ENCODE assay signal across 14 cellular contexts in genomic region chr19:46739290-46739771, GRCh38. TPM values are rescaled to one million over a fixed set of nuclear protein-coding genes. Genes with fewer than 3 reads are reported as not detected.
DNase-seq lines count a peak whose midpoint lies in the region; ATAC-seq, FAIRE-seq and TF ChIP-seq lines count a peak whose summit lies in the region.
"Had no signal": no experiment of that assay in that cellular context is flagged by ENCODE, and none has a peak within 500 bp of the region (broad histone marks: within the 10 kb centered on the region; RNA-seq: fewer than 3 reads in every experiment).

No MANE protein-coding gene starts in this region.

- no peak for FAIRE-seq in K562 (lab: Jason Lieb, UNC)

- DNase-seq in K562 (ENCODE audit: extremely low read depth in 1 of 4, low spot score in 3 of 4) (no peak), right atrium auricular region (ENCODE audit: low spot score) (peak; percentile 85), psoas muscle (peak; percentile 86 to 95), DMS79 treated with DMSO at 0.1 percent for 48 hours (lab: John Stamatoyannopoulos, UW) (no peak), NCI-H82 (lab: John Stamatoyannopoulos, UW) (no peak)
- DNase-seq: activated T-cell treated with anti-CD3 and anti-CD28 coated beads, Interleukin-2, amount 50 U/mL, for 4 hours; GDM1; NCI-H69 had no signal

- peak overlapping the region in 5 of 11 experiments; percentile 1 to 31 (median 7); a peak in 7 of 22 replicates for H3K27ac ChIP-seq in BLaER1 treated with 17β-estradiol and CSF1 and Interleukin-3, amounts not matched to agents 10 nM and 100 nM
- H3K27ac ChIP-seq in K562 (ENCODE audit: extremely low read depth, low read depth, low read length) (no peak overlapping the region; the same call in 2 of the 3 replicates), right atrium auricular region (peak overlapping the region; percentile 82 to 89), psoas muscle (peak overlapping the region; percentile 79)
- H3K27ac ChIP-seq: left lung, vagina had no signal

- POLR2A ChIA-PET in K562 (lab: Yijun Ruan, JAX) = interaction anchor here (0.6 to 1.4 kb wide), 3 partner anchors 8 to 1561 kb away, joined by 3 to 12 read pairs (median 3); partner anchors contain the start of genes BLOC1S3 and SLC1A5

- TF ChIP-seq EP300 in K562 (IDR thresholded peaks at IDR 0.05; ENCODE audit: low read length) = no peak

- intact Hi-C loops in K562 (cut with micrococcal nuclease) = no loop called here
- intact Hi-C loops in psoas muscle (cut with DNase I) = no loop called here

- no peak overlapping the region for H2AFZ ChIP-seq in K562 (ENCODE audit: low read depth, low read length)

- peak overlapping the region in 8 of 11 experiments; percentile 22 to 44 (median 39); a peak in 10 of 22 replicates for H3K9ac ChIP-seq in BLaER1 treated with 17β-estradiol and CSF1 and Interleukin-3, amounts not matched to agents 10 nM and 100 nM
- peak overlapping the region in 1 of 2 experiments; percentile 83; a peak in 2 of 4 replicates for H3K9ac ChIP-seq in K562 (ENCODE audit: insufficient read depth in 1 of 2, low read depth in 2 of 2, low read length in 2 of 2)

- H3K9me1 ChIP-seq in K562 (ENCODE audit: control insufficient read depth, insufficient read depth, low read length) = peaks cover 7% of the 10 kb centered on the region

- no peak overlapping the region for H3K4me3 ChIP-seq in BLaER1 treated with 17β-estradiol and CSF1 and Interleukin-3, amounts not matched to agents 10 nM and 100 nM
- H3K4me3 ChIP-seq in K562 (no peak overlapping the region), right atrium auricular region (no peak overlapping the region), psoas muscle (no peak overlapping the region)
- H3K4me3 ChIP-seq: left lung, prostate gland, vagina had no signal

- BruUV-seq in K562 (replicated peaks; lab: Mats Ljungman, UMichigan) = no TSS peak

- CTCF ChIA-PET in K562 (lab: Yijun Ruan, JAX; ENCODE audit: low intra/inter-chr PET ratio) = no interaction called here

- WGBS in K562 (ENCODE audit: insufficient coverage, low coverage, missing lambda C conversion rate) = 92% methylated on average over 14 of the region's 14 CpGs
- WGBS in psoas muscle, 3 donors = 22 to 27% (median 25%) methylated on average over 14 of the region's 14 CpGs

- H3K36me3 ChIP-seq in BLaER1 treated with 17β-estradiol and CSF1 and Interleukin-3, amounts not matched to agents 10 nM and 100 nM = peaks cover 41 to 80% (median 72%) of the 10 kb centered on the region in 11 experiments
- peaks cover 76% of the 10 kb centered on the region; the same call in 2 of the 3 replicates for H3K36me3 ChIP-seq in K562 (ENCODE audit: control insufficient read depth, insufficient read depth, low read length)
- H3K36me3 ChIP-seq in right atrium auricular region = peaks cover 20% of the 10 kb centered on the region
- peaks cover 0 to 42% of the 10 kb centered on the region in 2 donors for H3K36me3 ChIP-seq in psoas muscle (ENCODE audit: insufficient read depth in 1 of 2, low read depth in 1 of 2)

- TF ChIP-seq CTCF in K562 (IDR thresholded peaks at IDR 0.05 in 2 of 3, conservative IDR thresholded peaks at IDR 0.05 in 1 of 3; ENCODE audit: insufficient read depth in 2 of 3, low read depth in 1 of 3, low read length in 3 of 3) = no peak
- no peak for TF ChIP-seq CTCF in right atrium auricular region (IDR thresholded peaks at IDR 0.05)
- no peak for TF ChIP-seq CTCF in psoas muscle (IDR thresholded peaks at IDR 0.05)

- no peak overlapping the region for H3K4me2 ChIP-seq in BLaER1 treated with 17β-estradiol and CSF1 and Interleukin-3, amounts not matched to agents 10 nM and 100 nM
- no peak overlapping the region for H3K4me2 ChIP-seq in K562 (ENCODE audit: insufficient read depth, low read length)

- no peak for ATAC-seq in K562
- peak; percentile 93 to 96 (median 94) for ATAC-seq in psoas muscle
- ATAC-seq in HG03280 (IDR thresholded peaks at IDR 0.05; ENCODE audit: unreplicated experiment) = no peak
- no peak for ATAC-seq in HG03521 (IDR thresholded peaks at IDR 0.05; ENCODE audit: unreplicated experiment)
- ATAC-seq: activated T-cell treated with anti-CD3 and anti-CD28 coated beads, Interleukin-2, amount 50 U/mL, for 4 hours; left lung had no signal

- H3K79me2 ChIP-seq in K562 (ENCODE audit: control insufficient read depth, insufficient read depth, low read length) = peaks cover 71% of the 10 kb centered on the region

- TF ChIP-seq POLR2A in K562 (conservative IDR thresholded peaks at IDR 0.05) = no peak

- no peak for TF ChIP-seq RAD21 in K562 (CRISPR knock-in tag; conservative IDR thresholded peaks at IDR 0.05 in 1 of 2, IDR thresholded peaks at IDR 0.05 in 1 of 2)

- in situ Hi-C loops in K562 (cut with MboI) = no loop called here

- H3K9me3 ChIP-seq in BLaER1 treated with 17β-estradiol and CSF1 and Interleukin-3, amounts not matched to agents 10 nM and 100 nM (replicated peaks in 1 of 11) = no peaks in the 10 kb centered on the region
- H3K9me3 ChIP-seq in K562 (replicated peaks; ENCODE audit: control insufficient read depth, insufficient read depth, low read depth, low read length) (no peaks in the 10 kb centered on the region), right atrium auricular region (no peaks in the 10 kb centered on the region), psoas muscle (no peaks in the 10 kb centered on the region)
- H3K9me3 ChIP-seq: left lung, prostate gland, vagina had no signal

- H3K27me3 ChIP-seq in BLaER1 treated with 17β-estradiol and CSF1 and Interleukin-3, amounts not matched to agents 10 nM and 100 nM = no peaks in the 10 kb centered on the region
- H3K27me3 ChIP-seq in K562 (ENCODE audit: control insufficient read depth in 2 of 2, insufficient read depth in 2 of 2, low read length in 2 of 2) (no peaks in the 10 kb centered on the region), right atrium auricular region (no peaks in the 10 kb centered on the region), psoas muscle (ENCODE audit: insufficient read depth in 3 of 3, low read length in 2 of 3) (no peaks in the 10 kb centered on the region)
- H3K27me3 ChIP-seq: left lung, vagina had no signal

- H4K20me1 ChIP-seq in BLaER1 treated with 17β-estradiol and CSF1 and Interleukin-3, amounts not matched to agents 10 nM and 100 nM = peaks cover 79 to 100% (median 98%) of the 10 kb centered on the region in 11 experiments
- H4K20me1 ChIP-seq in K562 (replicated peaks; ENCODE audit: control insufficient read depth, insufficient read depth, low read length) = peaks cover 54% of the 10 kb centered on the region

- H3K4me1 ChIP-seq in BLaER1 treated with 17β-estradiol and CSF1 and Interleukin-3, amounts not matched to agents 10 nM and 100 nM = peaks cover 41 to 91% (median 48%) of the 10 kb centered on the region in 10 experiments
- H3K4me1 ChIP-seq in K562 (replicated peaks in 1 of 2; ENCODE audit: control insufficient read depth in 2 of 2, insufficient read depth in 2 of 2, low read length in 2 of 2) (peaks cover 31 to 49% of the 10 kb centered on the region in 2 experiments), right atrium auricular region (peaks cover 0 to 84% of the 10 kb centered on the region in 2 donors), psoas muscle (peaks cover 56% of the 10 kb centered on the region)
- H3K4me1 ChIP-seq: prostate gland had no signal

RNA-seq across cellular contexts. Expression of gene FKRP, which starts 6.5 kb away (rescaled TPM):
- total RNA-seq in K562 (2011; cell fraction: chromatin; rRNA removed; ENCODE audit: low replicate concordance) = 36.3 and 57.4 TPM in 2 replicates
- total RNA-seq in K562 (2011; cell fraction: nucleolus; rRNA removed) = 33.4 and 35.1 TPM in 2 replicates
- total RNA-seq in K562 (2011; cell fraction: nucleoplasm; rRNA removed) = 38.6 TPM in 2 replicates
- total RNA-seq in K562 (2014; rRNA removed) (8.2 and 11.3 TPM in 2 replicates), K562 (2014; rRNA removed; fragmentation: Illumina TruSeq; extraction: Trizol) (4.9 and 5.0 TPM in 2 replicates), K562 (2015; rRNA removed; fragmentation: Illumina TruSeq; extraction: Trizol) (7.3 and 7.6 TPM in 2 replicates), K562 (2021) (11.2 and 14.9 TPM in 2 replicates), right atrium auricular region (10 to 100 TPM; 20.3 to 23.8 TPM), psoas muscle (10 to 100 TPM; 14.4 to 24.5 (median 20.3) TPM)
- polyA plus RNA-seq in K562 (2011; rRNA removed) (3.7 and 5.4 TPM in 2 replicates), K562 (2014; fragmentation: Illumina TruSeq; extraction: Trizol) (6.5 and 10.2 TPM in 2 replicates), K562 (2014; fragmentation: Nextera tagmentation; extraction: Ambion mirVana) (1 to 10 TPM in 1 of 2 experiments, under 1 TPM in 1; 0.68 to 1.1 TPM), K562 (2014; rRNA removed) (15.2 and 16.1 TPM in 2 replicates), psoas muscle (10 to 100 TPM; 11.6 to 15.0 (median 13.1) TPM)
- 4.9 and 11.1 TPM in 2 replicates for polyA plus RNA-seq in K562 (2011; cell fraction: cytosol; rRNA removed)
- polyA plus RNA-seq in K562 (2011; cell fraction: nucleus; rRNA removed) = 12.2 and 17.7 TPM in 2 replicates
- 14.0 and 18.1 TPM in 2 replicates for polyA plus RNA-seq in K562 (2012)
- polyA minus RNA-seq in K562 (2011; rRNA and poly(A)+ RNA removed) = 2.7 and 5.2 TPM in 2 replicates
- 3.1 and 6.5 TPM in 2 replicates for polyA minus RNA-seq in K562 (2011; cell fraction: cytosol; rRNA and poly(A)+ RNA removed)
- 4.4 and 7.3 TPM in 2 replicates for polyA minus RNA-seq in K562 (2011; cell fraction: nucleus; rRNA and poly(A)+ RNA removed)

RNA-seq across cellular contexts. Expression of gene STRN4, which starts 6.9 kb away (rescaled TPM):
- total RNA-seq in K562 (2011; cell fraction: chromatin; rRNA removed; ENCODE audit: low replicate concordance) = 149 and 335 TPM in 2 replicates
- 167 and 175 TPM in 2 replicates for total RNA-seq in K562 (2011; cell fraction: nucleolus; rRNA removed)
- 137 and 163 TPM in 2 replicates for total RNA-seq in K562 (2011; cell fraction: nucleoplasm; rRNA removed)
- total RNA-seq in K562 (2014; rRNA removed) = 66.9 and 71.0 TPM in 2 replicates
- 18.0 and 21.6 TPM in 2 replicates for total RNA-seq in K562 (2014; rRNA removed; fragmentation: Illumina TruSeq; extraction: Trizol)
- 36.9 and 39.2 TPM in 2 replicates for total RNA-seq in K562 (2015; rRNA removed; fragmentation: Illumina TruSeq; extraction: Trizol)
- 79.2 and 82.7 TPM in 2 replicates for total RNA-seq in K562 (2021)
- polyA plus RNA-seq in K562 (2011; rRNA removed) = 42.8 and 60.4 TPM in 2 replicates
- polyA plus RNA-seq in K562 (2011; cell fraction: cytosol; rRNA removed) = 74.0 and 145 TPM in 2 replicates
- 204 and 318 TPM in 2 replicates for polyA plus RNA-seq in K562 (2011; cell fraction: nucleus; rRNA removed)
- 52.1 and 70.7 TPM in 2 replicates for polyA plus RNA-seq in K562 (2012)
- 34.8 and 63.9 TPM in 2 replicates for polyA plus RNA-seq in K562 (2014; fragmentation: Illumina TruSeq; extraction: Trizol)
- 1 to 10 TPM in 1 of 2 experiments, under 1 TPM in 1; 0.62 to 1.7 TPM for polyA plus RNA-seq in K562 (2014; fragmentation: Nextera tagmentation; extraction: Ambion mirVana)
- polyA plus RNA-seq in K562 (2014; rRNA removed) = 81.4 and 83.7 TPM in 2 replicates
- 37.1 and 38.4 TPM in 2 replicates for polyA minus RNA-seq in K562 (2011; rRNA and poly(A)+ RNA removed)
- polyA minus RNA-seq in K562 (2011; cell fraction: cytosol; rRNA and poly(A)+ RNA removed) = 49.1 and 68.4 TPM in 2 replicates
- 61.9 and 64.6 TPM in 2 replicates for polyA minus RNA-seq in K562 (2011; cell fraction: nucleus; rRNA and poly(A)+ RNA removed)
- total RNA-seq in right atrium auricular region = 10 to 100 TPM; 46.6 to 65.4 TPM
- total RNA-seq in psoas muscle = 10 to 100 TPM; 28.6 to 72.3 (median 40.6) TPM
- polyA plus RNA-seq in psoas muscle = 10 to 100 TPM; 45.2 to 53.9 (median 46.2) TPM

RNA-seq across cellular contexts. Expression of gene PRKD2, which starts 22.4 kb away (rescaled TPM):
- 31.5 and 62.0 TPM in 2 replicates for total RNA-seq in K562 (2011; cell fraction: chromatin; rRNA removed; ENCODE audit: low replicate concordance)
- total RNA-seq in K562 (2011; cell fraction: nucleolus; rRNA removed) = 35.2 and 35.7 TPM in 2 replicates
- 32.3 and 33.7 TPM in 2 replicates for total RNA-seq in K562 (2011; cell fraction: nucleoplasm; rRNA removed)
- total RNA-seq in K562 (2014; rRNA removed) (29.2 and 35.1 TPM in 2 replicates), K562 (2014; rRNA removed; fragmentation: Illumina TruSeq; extraction: Trizol) (9.9 and 15.0 TPM in 2 replicates), K562 (2015; rRNA removed; fragmentation: Illumina TruSeq; extraction: Trizol) (14.9 and 19.0 TPM in 2 replicates), K562 (2021) (57.3 and 60.0 TPM in 2 replicates), right atrium auricular region (10 to 100 TPM in 1 of 2 donors, 1 to 10 TPM in 1; 8.6 to 19.2 TPM), psoas muscle (1 to 10 TPM; 6.3 to 9.1 (median 8.1) TPM)
- polyA plus RNA-seq in K562 (2011; rRNA removed) (11.0 and 11.1 TPM in 2 replicates), K562 (2014; fragmentation: Illumina TruSeq; extraction: Trizol) (23.8 and 34.1 TPM in 2 replicates), K562 (2014; fragmentation: Nextera tagmentation; extraction: Ambion mirVana) (1 to 10 TPM; 1.8 to 4.9 TPM), K562 (2014; rRNA removed) (21.1 and 22.4 TPM in 2 replicates), psoas muscle (1 to 10 TPM; 4.0 to 6.9 (median 4.8) TPM)
- polyA plus RNA-seq in K562 (2011; cell fraction: cytosol; rRNA removed) = 11.6 and 24.2 TPM in 2 replicates
- polyA plus RNA-seq in K562 (2011; cell fraction: nucleus; rRNA removed) = 22.8 and 41.1 TPM in 2 replicates
- 36.8 and 42.8 TPM in 2 replicates for polyA plus RNA-seq in K562 (2012)
- polyA minus RNA-seq in K562 (2011; rRNA and poly(A)+ RNA removed) = 10.5 and 13.4 TPM in 2 replicates
- polyA minus RNA-seq in K562 (2011; cell fraction: cytosol; rRNA and poly(A)+ RNA removed) = 26.9 and 30.1 TPM in 2 replicates
- 9.0 and 10.6 TPM in 2 replicates for polyA minus RNA-seq in K562 (2011; cell fraction: nucleus; rRNA and poly(A)+ RNA removed)

RNA-seq across cellular contexts. Expression of gene SLC1A5, which starts 49.1 kb away (rescaled TPM):
- 143 and 394 TPM in 2 replicates for total RNA-seq in K562 (2011; cell fraction: chromatin; rRNA removed; ENCODE audit: low replicate concordance)
- 510 and 601 TPM in 2 replicates for total RNA-seq in K562 (2011; cell fraction: nucleolus; rRNA removed)
- total RNA-seq in K562 (2011; cell fraction: nucleoplasm; rRNA removed) = 377 and 409 TPM in 2 replicates
- 257 and 266 TPM in 2 replicates for total RNA-seq in K562 (2014; rRNA removed)
- total RNA-seq in K562 (2014; rRNA removed; fragmentation: Illumina TruSeq; extraction: Trizol) = 77.5 and 94.9 TPM in 2 replicates
- 113 and 122 TPM in 2 replicates for total RNA-seq in K562 (2015; rRNA removed; fragmentation: Illumina TruSeq; extraction: Trizol)
- total RNA-seq in K562 (2021) = 398 and 417 TPM in 2 replicates
- 134 and 227 TPM in 2 replicates for polyA plus RNA-seq in K562 (2011; rRNA removed)
- polyA plus RNA-seq in K562 (2011; cell fraction: cytosol; rRNA removed) = 233 and 332 TPM in 2 replicates
- 141 and 179 TPM in 2 replicates for polyA plus RNA-seq in K562 (2011; cell fraction: nucleus; rRNA removed)
- 221 and 421 TPM in 2 replicates for polyA plus RNA-seq in K562 (2012)
- 250 and 336 TPM in 2 replicates for polyA plus RNA-seq in K562 (2014; fragmentation: Illumina TruSeq; extraction: Trizol)
- 10 to 100 TPM; 31.2 to 42.0 TPM for polyA plus RNA-seq in K562 (2014; fragmentation: Nextera tagmentation; extraction: Ambion mirVana)
- 169 and 256 TPM in 2 replicates for polyA plus RNA-seq in K562 (2014; rRNA removed)
- polyA minus RNA-seq in K562 (2011; rRNA and poly(A)+ RNA removed) = 150 and 164 TPM in 2 replicates
- polyA minus RNA-seq in K562 (2011; cell fraction: cytosol; rRNA and poly(A)+ RNA removed) = 145 and 162 TPM in 2 replicates
- 58.6 and 64.8 TPM in 2 replicates for polyA minus RNA-seq in K562 (2011; cell fraction: nucleus; rRNA and poly(A)+ RNA removed)
- total RNA-seq in right atrium auricular region = 10 to 100 TPM; 21.2 to 42.6 TPM
- total RNA-seq in psoas muscle = 10 to 100 TPM in 1 of 4 donors, 1 to 10 TPM in 3; 5.4 to 12.6 (median 8.2) TPM
- polyA plus RNA-seq in psoas muscle = 10 to 100 TPM in 1 of 3 donors, 1 to 10 TPM in 2; 3.2 to 10.3 (median 3.4) TPM

Comparison
In these comparisons a context has a peak if more than half of its experiments do, and no peak if none do; other contexts are left out.
1. ATAC-seq: peak in psoas muscle (4 of 4); none in K562 (single experiment), HG03280 (single experiment) and HG03521 (single experiment).
2. DNase-seq: peak in right atrium auricular region (single experiment) and psoas muscle (2 of 2); none in K562 (0 of 4), DMS79 treated with DMSO at 0.1 percent for 48 hours (single experiment) and NCI-H82 (single experiment).